Comparison of ENCODE assay signal across 11 cellular contexts in genomic region chr2:9618410-9618809, GRCh38. TPM values are rescaled to one million over a fixed set of nuclear protein-coding genes. Genes with fewer than 3 reads are reported as not detected.
DNase-seq lines count a peak whose midpoint lies in the region; ATAC-seq and TF ChIP-seq lines count a peak whose summit lies in the region.
"Had no signal": no experiment of that assay in that cellular context is flagged by ENCODE, and none has a peak within 500 bp of the region (broad histone marks: within the 10 kb centered on the region; RNA-seq: fewer than 3 reads in every experiment).

No MANE protein-coding gene starts in this region.

- H3K4me2 ChIP-seq in MM.1S (ENCODE audit: low read depth, low read length): peak overlapping the region; percentile 15; the same call in 1 of the 2 replicates

- H4K20me1 ChIP-seq in MM.1S (ENCODE audit: insufficient read depth, low read length): peaks cover 77% of the 10 kb centered on the region

- ATAC-seq in GM18867 (IDR thresholded peaks at IDR 0.05; ENCODE audit: unreplicated experiment): peak; percentile 71
- ATAC-seq in esophagus mucosa: no peak

- H3K4me1 Mint-ChIP-seq in CD14-positive monocyte (peaks cover 31% of the 10 kb centered on the region), glutamatergic neuron (ENCODE audit: low read depth, unreplicated experiment) (peaks cover 46% of the 10 kb centered on the region)

- DNase-seq in CD14-positive monocyte (ENCODE audit: low spot score): no peak
- peak; percentile 27 for DNase-seq in MM.1S
- DNase-seq in glutamatergic neuron: no peak
- DNase-seq in midbrain (lab: John Stamatoyannopoulos, UW): no peak
- no peak for DNase-seq in colonic mucosa
- DNase-seq in HUDEP-2 (lab: John Stamatoyannopoulos, UW; ENCODE audit: unreplicated experiment in 76 of 76): no peak
- DNase-seq: KBM-7 had no signal

- no peaks in the 10 kb centered on the region for H3K9me3 ChIP-seq in MM.1S (replicated peaks; ENCODE audit: insufficient read depth, low read length)
- no peaks in the 10 kb centered on the region for H3K9me3 ChIP-seq in colonic mucosa
- H3K9me3 ChIP-seq: esophagus muscularis mucosa had no signal

- H3F3A ChIP-seq in MM.1S (ENCODE audit: insufficient read depth, low read length): no peaks in the 10 kb centered on the region

- H2AFZ ChIP-seq in MM.1S (ENCODE audit: low read length): no peak overlapping the region

- H3K27ac Mint-ChIP-seq in CD14-positive monocyte (peak overlapping the region; percentile 63 to 90 (median 84)), glutamatergic neuron (ENCODE audit: unreplicated experiment) (peak overlapping the region; percentile 35)
- H3K27ac Mint-ChIP-seq: nephron had no signal

- no peaks in the 10 kb centered on the region for H3K9me2 ChIP-seq in MM.1S (replicated peaks; ENCODE audit: insufficient read depth, low read length)

- no peak overlapping the region for H3K9ac ChIP-seq in MM.1S (ENCODE audit: low read length)
- H3K9ac ChIP-seq in colonic mucosa (ENCODE audit: low read depth in 2 of 2, low read length in 2 of 2): no peak overlapping the region

- H3K4me3 Mint-ChIP-seq in CD14-positive monocyte: peak overlapping the region in 1 of 2 donors; percentile 52
- H3K4me3 Mint-ChIP-seq in glutamatergic neuron (ENCODE audit: unreplicated experiment): no peak overlapping the region
- H3K4me3 Mint-ChIP-seq: nephron had no signal

- H3K27ac ChIP-seq in MM.1S (ENCODE audit: low read length) (no peak overlapping the region), colonic mucosa (no peak overlapping the region)
- H3K27ac ChIP-seq: esophagus muscularis mucosa had no signal

- intact Hi-C loops in CD14-positive monocyte (cut with micrococcal nuclease): no loop called here
- intact Hi-C loops in colonic mucosa (cut with DNase I): no loop called here

- peaks cover 9% of the 10 kb centered on the region; the same call in 1 of the 2 replicates for H3K4me1 ChIP-seq in MM.1S (ENCODE audit: low read length)
- H3K4me1 ChIP-seq in colonic mucosa: no peaks in the 10 kb centered on the region

- H3K9me3 Mint-ChIP-seq in CD14-positive monocyte (no peaks in the 10 kb centered on the region), glutamatergic neuron (ENCODE audit: unreplicated experiment) (no peaks in the 10 kb centered on the region)

- H3K79me2 ChIP-seq in MM.1S (ENCODE audit: low read length): peaks cover 99% of the 10 kb centered on the region

- no peaks in the 10 kb centered on the region for H3K36me3 ChIP-seq in MM.1S (replicated peaks; ENCODE audit: insufficient read depth, low read length)
- no peaks in the 10 kb centered on the region for H3K36me3 ChIP-seq in colonic mucosa

- no peaks in the 10 kb centered on the region for H3K27me3 Mint-ChIP-seq in CD14-positive monocyte (ENCODE audit: low read depth in 3 of 3)
- H3K27me3 Mint-ChIP-seq in glutamatergic neuron (ENCODE audit: unreplicated experiment): no peaks in the 10 kb centered on the region

- peaks cover 23 to 29% of the 10 kb centered on the region in 2 donors for H3K36me3 Mint-ChIP-seq in CD14-positive monocyte
- H3K36me3 Mint-ChIP-seq in glutamatergic neuron (ENCODE audit: unreplicated experiment): peaks cover 5% of the 10 kb centered on the region

- H3K27me3 ChIP-seq in MM.1S (replicated peaks; ENCODE audit: insufficient read depth, low read length) (no peaks in the 10 kb centered on the region), colonic mucosa (no peaks in the 10 kb centered on the region)
- H3K27me3 ChIP-seq: esophagus muscularis mucosa had no signal

- TF ChIP-seq CTCF in CD14-positive monocyte (IDR thresholded peaks at IDR 0.05) (no peak), MM.1S (IDR thresholded peaks at IDR 0.05; ENCODE audit: low read length) (no peak), glutamatergic neuron (IDR thresholded peaks at IDR 0.05; ENCODE audit: partially characterized antibody, unreplicated experiment) (no peak), colonic mucosa (IDR thresholded peaks at IDR 0.05) (no peak)

- H3K4me3 ChIP-seq in MM.1S (ENCODE audit: low read length): no peak overlapping the region
- H3K4me3 ChIP-seq in colonic mucosa: no peak overlapping the region
- H3K4me3 ChIP-seq: esophagus muscularis mucosa had no signal

RNA-seq across cellular contexts. Expression of gene YWHAQ, which starts 12.4 kb away (rescaled TPM):
- polyA plus RNA-seq in CD14-positive monocyte: 100 to 1,000 TPM; 165 to 173 TPM
- total RNA-seq in glutamatergic neuron (ENCODE audit: unreplicated experiment) (533 TPM), esophagus mucosa (392 TPM), colonic mucosa (100 to 1,000 TPM; 246 to 299 TPM)
